In the genomic region with DNA sequence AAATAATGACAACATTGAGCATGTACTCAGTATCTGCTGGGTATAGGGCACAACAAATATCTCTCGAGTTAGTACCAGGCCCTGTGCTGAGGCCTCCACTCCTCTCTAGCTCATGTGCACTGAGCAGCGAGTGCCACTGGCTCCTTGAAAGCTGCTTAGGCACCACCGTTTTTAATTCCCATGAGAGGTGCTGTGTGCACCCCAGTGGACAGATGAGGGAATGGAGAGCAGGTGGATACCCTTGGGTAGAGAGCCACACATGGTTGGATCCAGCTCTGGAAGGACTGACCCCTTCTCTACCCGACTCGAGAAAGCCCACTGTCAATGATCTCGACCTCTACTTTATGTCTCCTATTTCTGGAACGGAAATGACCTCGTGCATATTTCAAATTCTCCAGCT, we compare ENCODE assay signal across 7 cellular contexts. TPM values are rescaled to one million over a fixed set of nuclear protein-coding genes. Genes with fewer than 3 reads are reported as not detected.
DNase-seq lines count a peak whose midpoint lies in the region; FAIRE-seq and TF ChIP-seq lines count a peak whose summit lies in the region.
"Not testable (repeated sequence)": the region's sequence is repeated elsewhere in the genome, so short reads cannot be mapped to it uniquely, and the experiment has no call there.

No MANE protein-coding gene starts in this region.

- H3K36me3 ChIP-seq in colonic mucosa; kidney (ENCODE audit: control insufficient read depth in 1 of 2, insufficient read depth in 2 of 2, low read length in 2 of 2): not testable (repeated sequence)

- in situ Hi-C loops in G401 (cut with HindIII; ENCODE audit: low sequenced_read_pairs): not testable (repeated sequence)

- TF ChIP-seq CTCF in colonic mucosa (IDR thresholded peaks at IDR 0.05) (peak; percentile 16), kidney (IDR thresholded peaks at IDR 0.05; ENCODE audit: borderline replicate concordance, extremely low read depth, insufficient read depth) (peak; percentile 10), progenitor cell of endocrine pancreas (IDR thresholded peaks at IDR 0.05; ENCODE audit: unreplicated experiment) (peak; percentile 21)

- H3K27me3 Mint-ChIP-seq in progenitor cell of endocrine pancreas: not testable (repeated sequence)

- DNase-seq in G401 (ENCODE audit: low spot score) (peak; percentile 13), M059J (ENCODE audit: low read depth) (peak; percentile 42), RPMI7951 (ENCODE audit: low read depth) (peak; percentile 32), colonic mucosa (peak; percentile 16), kidney (peak; percentile 36)
- DNase-seq in activated CD8-positive, alpha-beta memory T cell treated with anti-CD3 and anti-CD28 coated beads for 24 hours: peak; percentile 52
- DNase-seq in progenitor cell of endocrine pancreas (ENCODE audit: low spot score, unreplicated experiment): not testable (repeated sequence)

- intact Hi-C loops in colonic mucosa (cut with DNase I); kidney (cut with DNase I): not testable (repeated sequence)

- H3K4me1 Mint-ChIP-seq in progenitor cell of endocrine pancreas (ENCODE audit: low read depth): not testable (repeated sequence)

- H3K4me1 ChIP-seq in colonic mucosa; kidney (ENCODE audit: control insufficient read depth in 1 of 2, insufficient read depth in 1 of 2, low read depth in 1 of 2, low read length in 2 of 2): not testable (repeated sequence)

- H3K36me3 Mint-ChIP-seq in progenitor cell of endocrine pancreas (ENCODE audit: insufficient read depth): not testable (repeated sequence)

- not testable (repeated sequence) for H3K4me3 Mint-ChIP-seq in progenitor cell of endocrine pancreas (ENCODE audit: low read depth)

- FAIRE-seq in kidney (lab: Jason Lieb, UNC): not testable (repeated sequence)

- H3K27ac Mint-ChIP-seq in progenitor cell of endocrine pancreas: not testable (repeated sequence)

- not testable (repeated sequence) for H3K9me3 ChIP-seq in colonic mucosa; kidney (ENCODE audit: control insufficient read depth in 1 of 2, low read length in 2 of 2)

- H3K9ac ChIP-seq in colonic mucosa (ENCODE audit: low read depth in 2 of 2, low read length in 2 of 2); kidney (ENCODE audit: low read length in 2 of 2): not testable (repeated sequence)

- H3K9me3 Mint-ChIP-seq in progenitor cell of endocrine pancreas (ENCODE audit: low read depth): not testable (repeated sequence)

- not testable (repeated sequence) for H3K27me3 ChIP-seq in colonic mucosa

- not testable (repeated sequence) for H3K4me3 ChIP-seq in colonic mucosa; kidney (ENCODE audit: low read length in 2 of 2)

- H3K27ac ChIP-seq in colonic mucosa; kidney (ENCODE audit: low read depth in 2 of 2, low read length in 2 of 2): not testable (repeated sequence)

RNA-seq across cellular contexts. Expression of a gene that starts 58.7 kb away (rescaled TPM):
- total RNA-seq in G401 (2014; rRNA removed; shearing (Covaris generic)): 5.5 and 6.7 TPM in 2 replicates
- total RNA-seq in M059J (2014; rRNA removed; shearing (Covaris generic)): 8.8 and 14.4 TPM in 2 replicates
- 3.9 and 5.2 TPM in 2 replicates for total RNA-seq in RPMI7951 (2014; rRNA removed; shearing (Covaris generic))
- 1 to 10 TPM; 3.0 to 3.3 TPM for total RNA-seq in colonic mucosa
- 7.9 TPM for total RNA-seq in kidney
- 2.4 TPM for polyA plus RNA-seq in kidney (ENCODE audit: insufficient read depth, low read depth, low replicate concordance)
- 16.6 and 19.6 TPM in 2 replicates for total RNA-seq in progenitor cell of endocrine pancreas
